In genomic region chr13:105670179-105671015, GRCh38 we compare ENCODE assay signal across 15 cellular contexts.
DNase-seq lines count a peak whose midpoint lies in the region; ATAC-seq, FAIRE-seq and TF ChIP-seq lines count a peak whose summit lies in the region.
"Had no signal": no experiment of that assay in that cellular context is flagged by ENCODE, and none has a peak within 500 bp of the region (broad histone marks: within the 10 kb centered on the region; RNA-seq: fewer than 3 reads in every experiment).

No MANE protein-coding gene starts in this region.

- 78 to 83% methylated on average over 3 of the region's 3 CpGs for WGBS in upper lobe of left lung, 2 donors

- no peaks in the 10 kb centered on the region for H3K27me3 ChIP-seq in upper lobe of left lung
- H3K27me3 ChIP-seq: MG63 had no signal

- ATAC-seq in HG03432 (IDR thresholded peaks at IDR 0.05; ENCODE audit: unreplicated experiment) (peak; percentile 80), mucosa of descending colon (peak; percentile 76), GM18505 (IDR thresholded peaks at IDR 0.05; ENCODE audit: unreplicated experiment) (no peak), GM21423 (IDR thresholded peaks at IDR 0.05; ENCODE audit: unreplicated experiment) (no peak), upper lobe of left lung (ENCODE audit: low FRiP score in 2 of 2) (no peak)
- ATAC-seq in stimulated activated naive CD8-positive, alpha-beta T cell treated with anti-CD3 and anti-CD28 coated beads, Interleukin-15, Interleukin-2, amounts not matched to agents 100 U/mL and 50 U/mL, for 24 hours = no peak

- no peaks in the 10 kb centered on the region for H3K4me1 ChIP-seq in mucosa of descending colon (ENCODE audit: low read depth)
- H3K4me1 ChIP-seq in upper lobe of left lung = no peaks in the 10 kb centered on the region

- DNase-seq in D721Med (ENCODE audit: insufficient read length, low spot score) (no peak), mucosa of descending colon (no peak), upper lobe of left lung (no peak)
- no peak for DNase-seq in stimulated activated naive CD8-positive, alpha-beta T cell treated with anti-CD3 and anti-CD28 coated beads, Interleukin-15, Interleukin-2, amounts not matched to agents 100 U/mL and 50 U/mL, for 24 hours
- DNase-seq: CD4-positive, CD25-positive, alpha-beta regulatory T cell; MG63; NCI-H1105; NCI-H187 treated with DMSO at 0.1 percent for 48 hours; NCI-H2171; NCI-H510A had no signal

- H3K9me3 ChIP-seq in mucosa of descending colon = no peaks in the 10 kb centered on the region
- no peaks in the 10 kb centered on the region for H3K9me3 ChIP-seq in upper lobe of left lung
- H3K9me3 ChIP-seq: MG63 had no signal

- no peak overlapping the region for H3K27ac ChIP-seq in upper lobe of left lung

- TF ChIP-seq EP300 in upper lobe of left lung (IDR thresholded peaks at IDR 0.05) = no peak

- intact Hi-C loops in mucosa of descending colon (cut with DNase I, micrococcal nuclease) = no loop called here

- TF ChIP-seq POLR2A in GM18505 (IDR thresholded peaks at IDR 0.05; ENCODE audit: borderline replicate concordance, extremely low read depth, insufficient read depth, insufficient read length) (no peak), upper lobe of left lung (IDR thresholded peaks at IDR 0.05) (no peak)

- FAIRE-seq in D721Med (lab: Jason Lieb, UNC) = peak; percentile 11
- FAIRE-seq in islet of Langerhans (lab: Jason Lieb, UNC) = peak; percentile 41
- FAIRE-seq: H1 had no signal

- no peaks in the 10 kb centered on the region for H3K36me3 ChIP-seq in mucosa of descending colon (ENCODE audit: low read depth)
- no peaks in the 10 kb centered on the region for H3K36me3 ChIP-seq in upper lobe of left lung
- H3K36me3 ChIP-seq: MG63 had no signal

- H3K4me3 ChIP-seq in mucosa of descending colon = no peak overlapping the region
- H3K4me3 ChIP-seq in upper lobe of left lung = no peak overlapping the region
- H3K4me3 ChIP-seq: MG63 had no signal

- no peak for TF ChIP-seq CTCF in D721Med (IDR thresholded peaks at IDR 0.05; ENCODE audit: insufficient read depth, missing control alignments)
- no peak for TF ChIP-seq CTCF in mucosa of descending colon (IDR thresholded peaks at IDR 0.05)
- no peak for TF ChIP-seq CTCF in upper lobe of left lung (IDR thresholded peaks at IDR 0.05)

Comparison
In these comparisons a context has a peak if more than half of its experiments do, and no peak if none do; other contexts are left out.
1. ATAC-seq: peak in HG03432 (single experiment) and mucosa of descending colon (single experiment); none in GM18505 (single experiment), GM21423 (single experiment), stimulated activated naive CD8-positive, alpha-beta T cell treated with anti-CD3 and anti-CD28 coated beads, Interleukin-15, Interleukin-2, amounts not matched to agents 100 U/mL and 50 U/mL, for 24 hours (single experiment) and upper lobe of left lung (0 of 2).